ENCODE assay signal across 11 cellular contexts in genomic region chr1:166133276-166133841, GRCh38. TPM values are rescaled to one million over a fixed set of nuclear protein-coding genes. Genes with fewer than 3 reads are reported as not detected.
A peak's percentile ranks its signal among the peaks of the same experiment; 100 is the strongest.
DNase-seq lines count a peak whose midpoint lies in the region; ATAC-seq, FAIRE-seq and TF ChIP-seq lines count a peak whose summit lies in the region.
"Had no signal": no experiment of that assay in that cellular context is flagged by ENCODE, and none has a peak within 500 bp of the region (broad histone marks: within the 10 kb centered on the region; RNA-seq: fewer than 3 reads in every experiment).

No MANE protein-coding gene starts in this region.

- WGBS in HepG2 (ENCODE audit: low lambda C conversion rate) = 29% methylated on average over 7 of the region's 7 CpGs

- no peaks in the 10 kb centered on the region for H3K27me3 ChIP-seq in HepG2 (ENCODE audit: control insufficient read depth in 1 of 2, insufficient read depth in 2 of 2, low read length in 2 of 2)
- H3K27me3 ChIP-seq: uterus had no signal

- no peak overlapping the region for H2AFZ ChIP-seq in HepG2 (ENCODE audit: low read length)

- no peak overlapping the region for H3K4me3 ChIP-seq in HepG2 (replicated peaks in 1 of 3; ENCODE audit: insufficient read depth in 1 of 3, low read depth in 2 of 3, low read length in 3 of 3)
- H3K4me3 ChIP-seq: uterus had no signal

- TF ChIP-seq POLR2A in HepG2 (IDR thresholded peaks at IDR 0.05; ENCODE audit: insufficient read depth in 1 of 2, low read depth in 2 of 2, low read length in 2 of 2) = no peak

- no peaks in the 10 kb centered on the region for H3K4me1 ChIP-seq in HepG2 (ENCODE audit: insufficient read depth, low read length)
- H3K4me1 ChIP-seq: uterus had no signal

- peak; percentile 41 for DNase-seq in DMS53 (lab: John Stamatoyannopoulos, UW)
- DNase-seq in HK-2 (ENCODE audit: unreplicated experiment) = peak; percentile 1
- peak; percentile 24 for DNase-seq in activated CD8-positive, alpha-beta T cell treated with anti-CD3 and anti-CD28 coated beads, Interleukin-2, amount 10 ng/mL, durations not matched to agents 7 days and 5 days
- DNase-seq in HepG2 (ENCODE audit: low spot score) = no peak
- DNase-seq in SHP77 treated with DMSO at 0.1 percent for 48 hours (lab: John Stamatoyannopoulos, UW) = no peak
- DNase-seq in cortex of kidney (lab: John Stamatoyannopoulos, UW) = no peak
- no peak for DNase-seq in stimulated activated CD4-positive, alpha-beta T cell treated with anti-CD3 and anti-CD28 coated beads, Interleukin-4, amount 100 ng/mL, for 4 hours
- DNase-seq: aorta, uterus had no signal

- no peak for FAIRE-seq in HepG2 (lab: Jason Lieb, UNC)

- in situ Hi-C loops in HepG2 (cut with HindIII; ENCODE audit: extremely low pct_ligation_motif_present, low pct_unique_long_range_greater_than_20kb) = no loop called here

- intact Hi-C loops in HepG2 (cut with micrococcal nuclease; ENCODE audit: unreplicated experiment) = loop anchor here (1.0 kb wide), 1 partner anchor 346 kb away; no protein-coding TSS in a partner anchor

- H3K4me3 Mint-ChIP-seq in activated CD8-positive, alpha-beta T cell treated with anti-CD3 and anti-CD28 coated beads, Interleukin-2, amount 10 ng/mL, durations not matched to agents 7 days and 5 days = no peak overlapping the region

- H3K4me1 Mint-ChIP-seq in activated CD8-positive, alpha-beta T cell treated with anti-CD3 and anti-CD28 coated beads, Interleukin-2, amount 10 ng/mL, durations not matched to agents 7 days and 5 days (ENCODE audit: low read depth) = no peaks in the 10 kb centered on the region

- BruUV-seq in HepG2 (replicated peaks; lab: Mats Ljungman, UMichigan) = no TSS peak

- TF ChIP-seq EP300 in HepG2 (IDR thresholded peaks at IDR 0.05; ENCODE audit: low read depth in 2 of 2, low read length in 2 of 2) = no peak
- TF ChIP-seq EP300 in HepG2 (CRISPR knock-in tag; IDR thresholded peaks at IDR 0.05; ENCODE audit: borderline replicate concordance) = no peak

- H3K27me3 Mint-ChIP-seq in activated CD8-positive, alpha-beta T cell treated with anti-CD3 and anti-CD28 coated beads, Interleukin-2, amount 10 ng/mL, durations not matched to agents 7 days and 5 days (ENCODE audit: low read depth) = no peaks in the 10 kb centered on the region

- CTCF ChIA-PET in activated CD8-positive, alpha-beta T cell treated with anti-CD3 and anti-CD28 coated beads, Interleukin-2, amount 10 ng/mL, durations not matched to agents 7 days and 5 days (lab: Charles Lee) = interaction anchor here (1.1 kb wide), 1 partner anchor 32 kb away, joined by 3 read pairs; no protein-coding TSS in a partner anchor
- CTCF ChIA-PET in HepG2 (lab: Yijun Ruan, JAX; ENCODE audit: low intra/inter-chr PET ratio, low total read pairs) = interaction anchor here (1.5 to 1.9 kb wide), 2 partner anchors 301 to 346 kb away, joined by 6 to 7 read pairs; no protein-coding TSS in a partner anchor

- no peaks in the 10 kb centered on the region for H4K20me1 ChIP-seq in HepG2 (ENCODE audit: insufficient read depth, low read length)

- TF ChIP-seq RAD21 in HepG2 (CRISPR knock-in tag; IDR thresholded peaks at IDR 0.05) = no peak

- H3K27ac ChIP-seq in HepG2 (ENCODE audit: extremely low read length, insufficient read depth, low read length) = no peak overlapping the region
- H3K27ac ChIP-seq: uterus had no signal

- no peaks in the 10 kb centered on the region for H3K9me3 ChIP-seq in HepG2 (ENCODE audit: low read length)
- H3K9me3 ChIP-seq: uterus had no signal

- peak; percentile 40 for TF ChIP-seq CTCF in HepG2 (CRISPR knock-in tag; IDR thresholded peaks at IDR 0.05)

- no peak overlapping the region for H3K9ac ChIP-seq in HepG2 (ENCODE audit: insufficient read depth, low read depth, low read length)

- no peaks in the 10 kb centered on the region for H3K79me2 ChIP-seq in HepG2 (ENCODE audit: insufficient read depth, low read length)

- H3K4me2 ChIP-seq in HepG2 (ENCODE audit: low read depth, low read length) = no peak overlapping the region

- H3K36me3 ChIP-seq in HepG2 (replicated peaks in 1 of 2; ENCODE audit: control insufficient read depth in 1 of 2, insufficient read depth in 2 of 2, low read length in 2 of 2) = no peaks in the 10 kb centered on the region
- H3K36me3 ChIP-seq: uterus had no signal

- ATAC-seq in activated CD8-positive, alpha-beta T cell treated with anti-CD3 and anti-CD28 coated beads, Interleukin-2, amount 10 ng/mL, durations not matched to agents 7 days and 5 days = no peak
- no peak for ATAC-seq in HepG2
- no peak for ATAC-seq in GM18909 (IDR thresholded peaks at IDR 0.05; ENCODE audit: poor library complexity, unreplicated experiment)
- ATAC-seq: left colon had no signal

- no peak overlapping the region for H3K27ac Mint-ChIP-seq in activated CD8-positive, alpha-beta T cell treated with anti-CD3 and anti-CD28 coated beads, Interleukin-2, amount 10 ng/mL, durations not matched to agents 7 days and 5 days

- H3K36me3 Mint-ChIP-seq in activated CD8-positive, alpha-beta T cell treated with anti-CD3 and anti-CD28 coated beads, Interleukin-2, amount 10 ng/mL, durations not matched to agents 7 days and 5 days (ENCODE audit: low read depth) = no peaks in the 10 kb centered on the region

- no peaks in the 10 kb centered on the region for H3K9me3 Mint-ChIP-seq in activated CD8-positive, alpha-beta T cell treated with anti-CD3 and anti-CD28 coated beads, Interleukin-2, amount 10 ng/mL, durations not matched to agents 7 days and 5 days (ENCODE audit: insufficient read depth)

- POLR2A ChIA-PET in activated CD8-positive, alpha-beta T cell treated with anti-CD3 and anti-CD28 coated beads, Interleukin-2, amount 10 ng/mL, durations not matched to agents 7 days and 5 days (lab: Charles Lee) = no interaction called here
- POLR2A ChIA-PET in HepG2 (lab: Yijun Ruan, JAX) = no interaction called here

TF ChIP-seq in HepG2, 621 proteins besides CTCF, POLR2A, EP300 and RAD21:
- TF ChIP-seq CBX5 (CRISPR knock-in tag; IDR thresholded peaks at IDR 0.05; ENCODE audit: borderline replicate concordance) (no peak), SMC3 (IDR thresholded peaks at IDR 0.05; ENCODE audit: low read length) (peak; percentile 22; the same call in 1 of the 2 replicates), STAG1 (CRISPR knock-in tag; IDR thresholded peaks at IDR 0.05) (peak; percentile 54), MAF1 (CRISPR knock-in tag; IDR thresholded peaks at IDR 0.05; ENCODE audit: borderline replicate concordance) (no peak)

RNA-seq across cellular contexts. Expression of gene FAM78B, which starts 33.4 kb away (rescaled TPM):
- under 1 TPM; 0.16 to 0.18 TPM for total RNA-seq in activated CD8-positive, alpha-beta T cell treated with anti-CD3 and anti-CD28 coated beads, Interleukin-2, amount 10 ng/mL, durations not matched to agents 7 days and 5 days
- 0.29 and 0.31 TPM in 2 replicates for total RNA-seq in HepG2 (2016; rRNA removed; fragmentation: Illumina TruSeq; extraction: Trizol)
- total RNA-seq in HepG2 (2016; cell fraction: cytosol; rRNA removed; fragmentation: Illumina TruSeq; extraction: Trizol; ENCODE audit: low read depth) = 0.26 and 0.30 TPM in 2 replicates
- total RNA-seq in HepG2 (2016; cell fraction: insoluble cytoplasmic fraction; rRNA removed; fragmentation: Illumina TruSeq; extraction: Trizol) = 0.30 and 0.34 TPM in 2 replicates
- total RNA-seq in HepG2 (2016; cell fraction: membrane; rRNA removed; fragmentation: Illumina TruSeq; extraction: Trizol) = 0.56 and 0.65 TPM in 2 replicates
- total RNA-seq in HepG2 (2016; cell fraction: nucleus; rRNA removed; fragmentation: Illumina TruSeq; extraction: Trizol) = 0.59 and 0.60 TPM in 2 replicates
- 0.10 and 0.22 TPM in 2 replicates for polyA plus RNA-seq in HepG2 (2011; rRNA removed)
- polyA plus RNA-seq in HepG2 (2011; cell fraction: cytosol; rRNA removed) = 0.08 and 0.15 TPM in 2 replicates
- polyA plus RNA-seq in HepG2 (2011; cell fraction: nucleus; rRNA removed) = 0.13 and 0.21 TPM in 2 replicates
- 0.09 TPM in 1 of 2 replicates, not detected in the other for polyA plus RNA-seq in HepG2 (2012)
- polyA plus RNA-seq in HepG2 (2016; cell fraction: cytosol; fragmentation: Illumina TruSeq; extraction: Trizol; ENCODE audit: low read depth) = 0.40 and 0.63 TPM in 2 replicates
- polyA plus RNA-seq in HepG2 (2016; cell fraction: insoluble cytoplasmic fraction; fragmentation: Illumina TruSeq; extraction: Trizol; ENCODE audit: low read depth) = 0.29 and 0.36 TPM in 2 replicates
- polyA plus RNA-seq in HepG2 (2016; cell fraction: membrane; fragmentation: Illumina TruSeq; extraction: Trizol; ENCODE audit: low read depth) = 0.38 and 0.53 TPM in 2 replicates
- 0.73 and 0.78 TPM in 2 replicates for polyA plus RNA-seq in HepG2 (2016; cell fraction: nucleus; fragmentation: Illumina TruSeq; extraction: Trizol; ENCODE audit: insufficient read depth, low read depth)
- polyA minus RNA-seq in HepG2 (2011; rRNA and poly(A)+ RNA removed; ENCODE audit: low replicate concordance) = 0.54 TPM in 1 of 2 replicates, not detected in the other
- polyA minus RNA-seq in HepG2 (2011; cell fraction: cytosol; rRNA and poly(A)+ RNA removed) = not detected in 2 replicates
- polyA minus RNA-seq in HepG2 (2011; cell fraction: nucleus; rRNA and poly(A)+ RNA removed) = 0.37 and 0.52 TPM in 2 replicates

Comparison
In these comparisons a context has a peak if more than half of its experiments do, and no peak if none do; other contexts are left out.
1. DNase-seq: peak in DMS53 (single experiment), HK-2 (single experiment) and activated CD8-positive, alpha-beta T cell treated with anti-CD3 and anti-CD28 coated beads, Interleukin-2, amount 10 ng/mL, durations not matched to agents 7 days and 5 days (single experiment); none in HepG2 (single experiment), SHP77 treated with DMSO at 0.1 percent for 48 hours (single experiment), cortex of kidney (single experiment) and stimulated activated CD4-positive, alpha-beta T cell treated with anti-CD3 and anti-CD28 coated beads, Interleukin-4, amount 100 ng/mL, for 4 hours (0 of 2).